In genomic region chr9:127267793-127268507, GRCh38 we compare ENCODE assay signal across 1 cellular context.
TF ChIP-seq lines count a peak whose summit lies in the region.

No MANE protein-coding gene starts in this region.

TF ChIP-seq in H1, 55 proteins besides CTCF, POLR2A, EP300 and RAD21 (continued from another document):
- TF ChIP-seq POLR2AphosphoS5 (IDR thresholded peaks at IDR 0.05; ENCODE audit: low read depth, low read length) (no peak), BCL11A (IDR thresholded peaks at IDR 0.05; ENCODE audit: low read depth in 2 of 2, low read length in 2 of 2) (no peak), CBX5 (IDR thresholded peaks at IDR 0.05; ENCODE audit: low read depth, low read length) (no peak), JUND (IDR thresholded peaks at IDR 0.05; ENCODE audit: low read length) (no peak), ATF2 (IDR thresholded peaks at IDR 0.05; ENCODE audit: low read length) (no peak), ATF3 (IDR thresholded peaks at IDR 0.05; ENCODE audit: insufficient read depth, low read depth, low read length) (no peak), ASH2L (IDR thresholded peaks at IDR 0.05; ENCODE audit: low read length) (no peak)
